19 cellular contexts compared by ENCODE assay signal in the genomic region with DNA sequence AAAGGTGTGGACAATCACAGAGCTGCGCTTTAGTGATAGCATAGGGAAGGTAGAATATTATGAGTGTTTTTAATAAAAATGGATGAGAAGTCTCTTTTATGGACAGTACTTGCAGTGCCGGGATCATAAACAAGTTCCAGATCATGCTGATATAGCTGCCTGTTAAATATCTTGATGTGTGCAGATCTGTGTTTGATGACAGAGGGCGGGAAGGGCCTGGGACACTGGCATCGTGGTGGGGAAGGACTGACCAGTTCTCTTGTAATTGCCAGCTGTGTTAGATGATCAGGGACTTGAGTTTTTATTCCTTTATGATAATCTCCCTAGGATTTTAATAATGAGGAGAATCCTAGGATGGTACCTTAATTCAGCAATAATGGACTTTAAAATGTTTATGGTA. TPM values are rescaled to one million over a fixed set of nuclear protein-coding genes. Genes with fewer than 3 reads are reported as not detected.
DNase-seq lines count a peak whose midpoint lies in the region; ATAC-seq and TF ChIP-seq lines count a peak whose summit lies in the region.
"Had no signal": no experiment of that assay in that cellular context is flagged by ENCODE, and none has a peak within 500 bp of the region (broad histone marks: within the 10 kb centered on the region; RNA-seq: fewer than 3 reads in every experiment).

No MANE protein-coding gene starts in this region.

- H3K36me3 ChIP-seq in mammary epithelial cell (ENCODE audit: insufficient read depth, low read length) = peaks cover 3% of the 10 kb centered on the region
- no peaks in the 10 kb centered on the region for H3K36me3 ChIP-seq in neural progenitor cell
- no peaks in the 10 kb centered on the region for H3K36me3 ChIP-seq in mesendoderm (ENCODE audit: control insufficient read depth, insufficient read depth, low read length)

- H2AK5ac ChIP-seq in mesendoderm (ENCODE audit: low read length) = no peak overlapping the region

- POLR2A ChIA-PET in activated CD4-positive, alpha-beta T cell treated with anti-CD3 and anti-CD28 coated beads for 36 hours (lab: Charles Lee) = interaction anchor here (0.6 to 1.0 kb wide), 2 partner anchors 37 to 409 kb away, joined by 3 to 4 read pairs; no protein-coding TSS in a partner anchor
- POLR2A ChIA-PET in activated CD4-positive, alpha-beta T cell treated with anti-CD3 and anti-CD28 coated beads, Interleukin-2, amount 10 ng/mL, durations not matched to agents 7 days and 5 days (lab: Charles Lee) = interaction anchor here (0.5 kb wide), 1 partner anchor 554 kb away, joined by 3 read pairs; no protein-coding TSS in a partner anchor

- H3F3A ChIP-seq in neural progenitor cell (ENCODE audit: low read depth) = peaks cover 29% of the 10 kb centered on the region

- peak overlapping the region; percentile 80 for H3K27ac ChIP-seq in mammary epithelial cell (ENCODE audit: insufficient read depth, low read depth, low read length)
- H3K27ac ChIP-seq in neural progenitor cell = no peak overlapping the region
- no peak overlapping the region for H3K27ac ChIP-seq in mesendoderm (ENCODE audit: low read depth, low read length)
- H3K27ac ChIP-seq: coronary artery, esophagus muscularis mucosa had no signal

- no peak overlapping the region for H2BK5ac ChIP-seq in mesendoderm (ENCODE audit: low read length)

- H3K4me2 ChIP-seq in mammary epithelial cell (ENCODE audit: insufficient read depth, low read depth, low read length) = peak overlapping the region; percentile 85
- peak overlapping the region; percentile 55 for H3K4me2 ChIP-seq in neural progenitor cell
- H3K4me2 ChIP-seq in mesendoderm (ENCODE audit: low read length) = no peak overlapping the region

- CTCF ChIA-PET in activated CD4-positive, alpha-beta T cell treated with anti-CD3 and anti-CD28 coated beads for 36 hours (lab: Charles Lee) = interaction anchor here (0.7 to 1.0 kb wide), 2 partner anchors 10 to 236 kb away, joined by 3 to 4 read pairs; no protein-coding TSS in a partner anchor
- CTCF ChIA-PET in activated CD4-positive, alpha-beta T cell treated with anti-CD3 and anti-CD28 coated beads, Interleukin-2, amount 10 ng/mL, durations not matched to agents 7 days and 5 days (lab: Charles Lee) = interaction anchor here (0.6 to 1.7 kb wide), 2 partner anchors 10 to 154 kb away, joined by 3 to 7 read pairs; no protein-coding TSS in a partner anchor
- CTCF ChIA-PET in mammary epithelial cell (lab: Charles Lee; ENCODE audit: low non-redundant PET) = no interaction called here

- no peak for TF ChIP-seq CTCF in LNCaP clone FGC (IDR thresholded peaks at IDR 0.05; ENCODE audit: control insufficient read depth, extremely low read depth, insufficient read depth)
- no peak for TF ChIP-seq CTCF in mammary epithelial cell (conservative IDR thresholded peaks at IDR 0.05 in 1 of 2, IDR thresholded peaks at IDR 0.05 in 1 of 2; ENCODE audit: extremely low read depth in 1 of 2, insufficient read depth in 1 of 2, low read depth in 1 of 2, low read length in 2 of 2)
- TF ChIP-seq CTCF in neural progenitor cell (IDR thresholded peaks at IDR 0.05) = no peak

- no peak overlapping the region for H3K4ac ChIP-seq in mesendoderm (ENCODE audit: low read depth, low read length)

- no peak overlapping the region for H4K5ac ChIP-seq in mesendoderm (ENCODE audit: low read length)

- no peak overlapping the region for H2BK15ac ChIP-seq in mesendoderm (replicated peaks; ENCODE audit: low read depth)

- H3K4me3 ChIP-seq in LNCaP clone FGC (ENCODE audit: low read depth, low read length) (peak overlapping the region; percentile 34), mammary epithelial cell (replicated peaks in 1 of 3; ENCODE audit: insufficient read depth in 1 of 3, low read depth in 2 of 3, low read length in 3 of 3) (no peak overlapping the region), neural progenitor cell (peak overlapping the region; percentile 17), mesendoderm (ENCODE audit: low read length) (no peak overlapping the region)
- H3K4me3 ChIP-seq: coronary artery, esophagus muscularis mucosa had no signal

- H3K36me3 Mint-ChIP-seq in activated CD4-positive, alpha-beta T cell treated with anti-CD3 and anti-CD28 coated beads for 36 hours (ENCODE audit: low read depth) = peaks cover 44% of the 10 kb centered on the region
- peaks cover 26% of the 10 kb centered on the region for H3K36me3 Mint-ChIP-seq in activated CD4-positive, alpha-beta T cell treated with anti-CD3 and anti-CD28 coated beads, Interleukin-2, amount 10 ng/mL, durations not matched to agents 7 days and 5 days (ENCODE audit: low read depth)
- peaks cover 17% of the 10 kb centered on the region for H3K36me3 Mint-ChIP-seq in neural progenitor cell

- H3K27me3 Mint-ChIP-seq in activated CD4-positive, alpha-beta T cell treated with anti-CD3 and anti-CD28 coated beads for 36 hours = no peaks in the 10 kb centered on the region
- no peaks in the 10 kb centered on the region for H3K27me3 Mint-ChIP-seq in activated CD4-positive, alpha-beta T cell treated with anti-CD3 and anti-CD28 coated beads, Interleukin-2, amount 10 ng/mL, durations not matched to agents 7 days and 5 days
- H3K27me3 Mint-ChIP-seq in neural progenitor cell (ENCODE audit: insufficient read depth, low read depth) = peaks cover 3% of the 10 kb centered on the region
- H3K27me3 Mint-ChIP-seq: progenitor cell of endocrine pancreas had no signal

- H3K27ac Mint-ChIP-seq in activated CD4-positive, alpha-beta T cell treated with anti-CD3 and anti-CD28 coated beads for 36 hours = peak overlapping the region; percentile 17
- H3K27ac Mint-ChIP-seq in activated CD4-positive, alpha-beta T cell treated with anti-CD3 and anti-CD28 coated beads, Interleukin-2, amount 10 ng/mL, durations not matched to agents 7 days and 5 days = no peak overlapping the region
- no peak overlapping the region for H3K27ac Mint-ChIP-seq in neural progenitor cell
- H3K27ac Mint-ChIP-seq: progenitor cell of endocrine pancreas; T-helper 1 cell treated with Interleukin-12 subunit alpha and Interleukin-12 subunit beta and Interleukin-4 antibody, amounts not matched to agents 30 μg/mL and 1 μg/mL, for 36 hours had no signal

- ATAC-seq in activated CD4-positive, alpha-beta T cell treated with anti-CD3 and anti-CD28 coated beads for 36 hours = no peak
- ATAC-seq in GM21423 (IDR thresholded peaks at IDR 0.05; ENCODE audit: unreplicated experiment) = no peak
- ATAC-seq: left cardiac atrium had no signal

- H3K18ac ChIP-seq in mesendoderm (ENCODE audit: low read length) = no peak overlapping the region

- H3K27me3 ChIP-seq in mammary epithelial cell (ENCODE audit: insufficient read depth, low read length) (no peaks in the 10 kb centered on the region), neural progenitor cell (peaks cover 40% of the 10 kb centered on the region), mesendoderm (ENCODE audit: insufficient read depth, low read length, poor library complexity) (no peaks in the 10 kb centered on the region)
- H3K27me3 ChIP-seq: esophagus muscularis mucosa had no signal

- intact Hi-C loops in activated CD4-positive, alpha-beta T cell treated with anti-CD3 and anti-CD28 coated beads for 36 hours (cut with DNase I, micrococcal nuclease) = loop anchor here in 1 of 2 experiments (1.0 kb wide), 2 partner anchors 14 to 191 kb away; partner anchors contain the start of gene SND1
- intact Hi-C loops in mammary epithelial cell (cut with micrococcal nuclease) = no loop called here

- BruUV-seq in mammary epithelial cell (replicated peaks; lab: Mats Ljungman, UMichigan) = no TSS peak

- H3K9me3 ChIP-seq in mammary epithelial cell (replicated peaks; ENCODE audit: insufficient read depth, low read length) (no peaks in the 10 kb centered on the region), neural progenitor cell (ENCODE audit: low read depth) (no peaks in the 10 kb centered on the region)
- H3K9me3 ChIP-seq: esophagus muscularis mucosa had no signal

- no peak for DNase-seq in activated CD4-positive, alpha-beta T cell treated with anti-CD3 and anti-CD28 coated beads for 36 hours
- no peak for DNase-seq in activated CD4-positive, alpha-beta T cell treated with anti-CD3 and anti-CD28 coated beads, Interleukin-2, amount 10 ng/mL, durations not matched to agents 7 days and 5 days
- peak; percentile 92 for DNase-seq in LNCaP clone FGC (ENCODE audit: low read depth)
- no peak for DNase-seq in mammary epithelial cell
- DNase-seq in neural progenitor cell (ENCODE audit: low spot score) = no peak
- DNase-seq in NCI-H1417 treated with DMSO at 0.1 percent for 48 hours (lab: John Stamatoyannopoulos, UW) = no peak
- no peak for DNase-seq in mesendoderm
- DNase-seq: activated T-cell treated with anti-CD3 and anti-CD28 coated beads, Interleukin-2, amount 50 U/mL, for 48 hours; anterior cingulate cortex; left cardiac atrium; MM.1S; NCI-H2081 treated with DMSO at 0.1 percent for 48 hours; NCI-H526 treated with DMSO at 0.1 percent for 48 hours had no signal

- no peaks in the 10 kb centered on the region for H4K20me1 ChIP-seq in mammary epithelial cell (ENCODE audit: insufficient read depth, low read length)
- H4K20me1 ChIP-seq in neural progenitor cell (ENCODE audit: low read depth) = peaks cover 91% of the 10 kb centered on the region

- no peak overlapping the region for H3K56ac ChIP-seq in mesendoderm (ENCODE audit: low read length)

- dilution Hi-C loops in mammary epithelial cell (cut with HindIII; ENCODE audit: low sequenced_read_pairs) = no loop called here

- peaks cover 99% of the 10 kb centered on the region for H3K79me2 ChIP-seq in mammary epithelial cell (ENCODE audit: insufficient read depth, low read length)
- H3K79me2 ChIP-seq in neural progenitor cell (ENCODE audit: low read depth) = peaks cover 95% of the 10 kb centered on the region
- H3K79me2 ChIP-seq in mesendoderm (ENCODE audit: control insufficient read depth, insufficient read depth, low read length) = peaks cover 84% of the 10 kb centered on the region

- H3K9me3 Mint-ChIP-seq in activated CD4-positive, alpha-beta T cell treated with anti-CD3 and anti-CD28 coated beads for 36 hours (ENCODE audit: low read depth) = no peaks in the 10 kb centered on the region
- H3K9me3 Mint-ChIP-seq in activated CD4-positive, alpha-beta T cell treated with anti-CD3 and anti-CD28 coated beads, Interleukin-2, amount 10 ng/mL, durations not matched to agents 7 days and 5 days = no peaks in the 10 kb centered on the region
- no peaks in the 10 kb centered on the region for H3K9me3 Mint-ChIP-seq in neural progenitor cell
- H3K9me3 Mint-ChIP-seq: T-helper 1 cell treated with Interleukin-12 subunit alpha and Interleukin-12 subunit beta and Interleukin-4 antibody, amounts not matched to agents 30 μg/mL and 1 μg/mL, for 36 hours had no signal

- peaks cover 32% of the 10 kb centered on the region for H3K4me1 ChIP-seq in mammary epithelial cell (ENCODE audit: insufficient read depth, low read length)
- peaks cover 25% of the 10 kb centered on the region for H3K4me1 ChIP-seq in neural progenitor cell
- peaks cover 9% of the 10 kb centered on the region for H3K4me1 ChIP-seq in mesendoderm (ENCODE audit: control insufficient read depth, low read depth, low read length)

- no peak overlapping the region for H3K4me3 Mint-ChIP-seq in activated CD4-positive, alpha-beta T cell treated with anti-CD3 and anti-CD28 coated beads for 36 hours
- no peak overlapping the region for H3K4me3 Mint-ChIP-seq in activated CD4-positive, alpha-beta T cell treated with anti-CD3 and anti-CD28 coated beads, Interleukin-2, amount 10 ng/mL, durations not matched to agents 7 days and 5 days
- H3K4me3 Mint-ChIP-seq in neural progenitor cell = peak overlapping the region; percentile 12
- H3K4me3 Mint-ChIP-seq: T-helper 1 cell treated with Interleukin-12 subunit alpha and Interleukin-12 subunit beta and Interleukin-4 antibody, amounts not matched to agents 30 μg/mL and 1 μg/mL, for 36 hours had no signal

- no peak overlapping the region for H2AFZ ChIP-seq in mammary epithelial cell (ENCODE audit: low read depth, low read length)
- H2AFZ ChIP-seq in neural progenitor cell (replicated peaks) = no peak overlapping the region

- H3K9ac ChIP-seq in mammary epithelial cell (ENCODE audit: insufficient read depth, low read length) (peak overlapping the region; percentile 8), neural progenitor cell (no peak overlapping the region), mesendoderm (ENCODE audit: low read length) (no peak overlapping the region)

- no peak overlapping the region for H4K8ac ChIP-seq in mesendoderm (ENCODE audit: low read depth, low read length)

- no peak overlapping the region for H2BK120ac ChIP-seq in mesendoderm (ENCODE audit: low read depth, low read length)

- H3K79me1 ChIP-seq in mesendoderm (ENCODE audit: low read length) = peaks cover 23% of the 10 kb centered on the region

- no peak overlapping the region for H3K23ac ChIP-seq in mesendoderm (ENCODE audit: low read length)

- 77% methylated on average over 4 of the region's 4 CpGs for WGBS in mammary epithelial cell (ENCODE audit: low coverage, missing lambda C conversion rate)
- no CpG with 5 or more reads among the region's 4 CpGs for WGBS in mesendoderm (ENCODE audit: extremely low coverage, insufficient coverage, low lambda C conversion rate)

- in situ Hi-C loops in mammary epithelial cell (cut with MboI; ENCODE audit: low sequenced_read_pairs in 2 of 2) = no loop called here

- peaks cover 54% of the 10 kb centered on the region for H3K4me1 Mint-ChIP-seq in activated CD4-positive, alpha-beta T cell treated with anti-CD3 and anti-CD28 coated beads for 36 hours
- peaks cover 32% of the 10 kb centered on the region for H3K4me1 Mint-ChIP-seq in activated CD4-positive, alpha-beta T cell treated with anti-CD3 and anti-CD28 coated beads, Interleukin-2, amount 10 ng/mL, durations not matched to agents 7 days and 5 days
- H3K4me1 Mint-ChIP-seq in neural progenitor cell = peaks cover 30% of the 10 kb centered on the region

RNA-seq across cellular contexts. Expression of gene SND1, which starts 14.6 kb away (rescaled TPM):
- 100 to 1,000 TPM; 193 to 214 TPM for total RNA-seq in activated CD4-positive, alpha-beta T cell treated with anti-CD3 and anti-CD28 coated beads for 36 hours
- total RNA-seq in activated CD4-positive, alpha-beta T cell treated with anti-CD3 and anti-CD28 coated beads, Interleukin-2, amount 10 ng/mL, durations not matched to agents 7 days and 5 days = 100 to 1,000 TPM; 141 to 163 TPM
- total RNA-seq in mammary epithelial cell (100 to 1,000 TPM; 196 to 234 TPM), neural progenitor cell (ENCODE audit: low replicate concordance) (146 and 154 TPM in 2 replicates)
- polyA plus RNA-seq in mammary epithelial cell = 138 TPM
- polyA minus RNA-seq in mammary epithelial cell = 253 TPM
- 94.6 TPM for polyA plus RNA-seq in mesendoderm (2013, experiment 1 of 2)
- 95.9 TPM for polyA plus RNA-seq in mesendoderm (2013, experiment 2 of 2)

RNA-seq across cellular contexts. Expression of gene PAX4, which starts 48.7 kb away (rescaled TPM):
- not detected for total RNA-seq in activated CD4-positive, alpha-beta T cell treated with anti-CD3 and anti-CD28 coated beads for 36 hours
- total RNA-seq in activated CD4-positive, alpha-beta T cell treated with anti-CD3 and anti-CD28 coated beads, Interleukin-2, amount 10 ng/mL, durations not matched to agents 7 days and 5 days = not detected
- not detected for total RNA-seq in mammary epithelial cell
- polyA plus RNA-seq in mammary epithelial cell = not detected
- polyA minus RNA-seq in mammary epithelial cell = not detected
- not detected in 2 replicates for total RNA-seq in neural progenitor cell (ENCODE audit: low replicate concordance)
- polyA plus RNA-seq in mesendoderm (2013, experiment 1 of 2) = 0.24 TPM
- 0.24 TPM for polyA plus RNA-seq in mesendoderm (2013, experiment 2 of 2)
- total RNA-seq: A172, esophagus muscularis mucosa, left cardiac atrium had no signal

Comparison
In these comparisons a context has a peak if more than half of its experiments do, and no peak if none do; other contexts are left out.
1. H3K4me3 ChIP-seq: peak in LNCaP clone FGC (single experiment) and neural progenitor cell (single experiment); none in mammary epithelial cell (0 of 3) and mesendoderm (single experiment).